Comparison of ENCODE assay signal across 1 cellular context in the genomic region with DNA sequence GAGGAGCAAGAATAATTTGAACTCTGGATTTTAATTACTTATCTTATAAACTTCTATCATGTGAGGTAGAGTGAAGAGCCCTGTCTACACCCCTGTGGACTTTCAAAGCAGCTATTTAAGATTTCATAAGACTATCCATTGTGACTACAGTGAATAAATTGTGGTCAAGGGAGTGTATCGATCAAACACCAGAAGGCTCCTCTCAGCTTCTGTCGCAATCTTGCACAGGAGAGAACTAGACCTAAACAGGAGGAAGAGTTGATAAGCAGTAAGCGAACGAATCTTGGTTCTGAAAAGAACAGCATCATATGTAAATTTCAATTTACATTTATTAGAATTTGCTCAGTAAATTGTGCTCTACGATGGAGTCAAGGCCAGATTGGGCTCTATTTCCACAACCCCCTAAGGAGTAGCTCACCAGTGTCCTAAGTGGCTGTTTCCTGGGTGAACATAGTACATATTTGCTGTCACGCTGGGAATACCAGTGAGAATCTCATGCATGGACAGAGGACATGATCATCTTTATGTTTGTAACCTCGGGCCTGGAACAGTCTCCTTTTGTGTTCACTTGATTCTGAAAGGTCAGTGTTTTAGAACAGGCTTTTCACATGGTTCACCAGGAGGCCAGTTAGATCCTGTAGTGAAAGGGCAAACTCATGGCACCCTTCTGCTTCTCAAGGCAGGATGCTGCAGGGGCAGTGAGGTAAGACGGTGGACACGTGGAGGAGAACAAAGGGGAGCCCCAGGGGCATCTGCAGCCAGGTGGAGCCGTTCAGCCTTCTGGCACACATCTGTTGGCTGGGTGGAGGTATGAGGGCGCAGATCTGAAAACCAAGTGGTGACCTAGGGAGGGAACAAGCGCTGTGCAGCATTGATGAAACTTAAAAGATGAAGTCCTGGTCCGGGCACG.
A peak's percentile ranks its signal among the peaks of the same experiment; 100 is the strongest.
TF ChIP-seq lines count a peak whose summit lies in the region.

No MANE protein-coding gene starts in this region.

TF ChIP-seq in HepG2, 621 proteins besides CTCF, POLR2A, EP300 and RAD21 (continued from another document and continues in another):
- TF ChIP-seq, protein P1, sequence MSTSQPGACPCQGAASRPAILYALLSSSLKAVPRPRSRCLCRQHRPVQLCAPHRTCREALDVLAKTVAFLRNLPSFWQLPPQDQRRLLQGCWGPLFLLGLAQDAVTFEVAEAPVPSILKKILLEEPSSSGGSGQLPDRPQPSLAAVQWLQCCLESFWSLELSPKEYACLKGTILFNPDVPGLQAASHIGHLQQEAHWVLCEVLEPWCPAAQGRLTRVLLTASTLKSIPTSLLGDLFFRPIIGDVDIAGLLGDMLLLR (CRISPR knock-in tag; IDR thresholded peaks at IDR 0.05): no peak
- TF ChIP-seq SP1 (IDR thresholded peaks at IDR 0.05) (no peak), SP1 (CRISPR knock-in tag; IDR thresholded peaks at IDR 0.05) (no peak), SMARCC2 (IDR thresholded peaks at IDR 0.05) (no peak), TEAD3 (CRISPR knock-in tag; optimal IDR thresholded peaks at IDR 0.05; ENCODE audit: borderline replicate concordance) (peak; percentile 11), SAP130 (CRISPR knock-in tag; IDR thresholded peaks at IDR 0.05; ENCODE audit: low read depth) (0 out of 2 replicates have a peak, but pooled peaks have one; percentile 25), ZNF816 (CRISPR knock-in tag; IDR thresholded peaks at IDR 0.05; ENCODE audit: borderline replicate concordance) (no peak), JARID2 (CRISPR knock-in tag; IDR thresholded peaks at IDR 0.05; ENCODE audit: insufficient replicate concordance) (no peak), ZNF598 (CRISPR knock-in tag; IDR thresholded peaks at IDR 0.05; ENCODE audit: borderline replicate concordance) (no peak), RFX5 (IDR thresholded peaks at IDR 0.05; ENCODE audit: low read depth, low read length) (no peak), SMAD9 (CRISPR knock-in tag; IDR thresholded peaks at IDR 0.05) (no peak), ZNF747 (CRISPR knock-in tag; IDR thresholded peaks at IDR 0.05; ENCODE audit: borderline replicate concordance) (no peak), ZNF234 (CRISPR knock-in tag; conservative IDR thresholded peaks at IDR 0.05) (no peak), MAZ (IDR thresholded peaks at IDR 0.05; ENCODE audit: borderline replicate concordance, low read depth, low read length) (no peak), MAZ (CRISPR knock-in tag; IDR thresholded peaks at IDR 0.05; ENCODE audit: low read depth) (0 out of 2 replicates have a peak, but pooled peaks have one; percentile 8), RARA (CRISPR knock-in tag; IDR thresholded peaks at IDR 0.05) (no peak), ZNF124 (CRISPR knock-in tag; IDR thresholded peaks at IDR 0.05) (no peak), MEF2D (CRISPR knock-in tag; IDR thresholded peaks at IDR 0.05) (no peak), ZNF264 (CRISPR knock-in tag; IDR thresholded peaks at IDR 0.05) (no peak), CEBPG (CRISPR knock-in tag; IDR thresholded peaks at IDR 0.05) (peak; percentile 58), ZNF660 (CRISPR knock-in tag; IDR thresholded peaks at IDR 0.05; ENCODE audit: borderline replicate concordance, low read depth) (no peak), MTA3 (CRISPR knock-in tag; IDR thresholded peaks at IDR 0.05) (no peak), ZSCAN22 (CRISPR knock-in tag; IDR thresholded peaks at IDR 0.05) (no peak), ISX (CRISPR knock-in tag; conservative IDR thresholded peaks at IDR 0.05) (no peak), RXRA (CRISPR knock-in tag; IDR thresholded peaks at IDR 0.05) (no peak), ZNF101 (CRISPR knock-in tag; IDR thresholded peaks at IDR 0.05; ENCODE audit: borderline replicate concordance, low read depth) (peak; percentile 37; the same call in 1 of the 2 replicates), ARNTL (CRISPR knock-in tag; IDR thresholded peaks at IDR 0.05) (peak; percentile 40; the same call in 1 of the 2 replicates), AGO1 (IDR thresholded peaks at IDR 0.05; ENCODE audit: low read depth, low read length, poor library complexity, severe bottlenecking) (no peak), ZNF335 (CRISPR knock-in tag; IDR thresholded peaks at IDR 0.05) (no peak), ZNF547 (CRISPR knock-in tag; IDR thresholded peaks at IDR 0.05) (0 out of 2 replicates have a peak, but pooled peaks have one; percentile 40), XRCC5 (optimal IDR thresholded peaks at IDR 0.05; ENCODE audit: low read length) (peak; percentile 16), MED8 (CRISPR knock-in tag; IDR thresholded peaks at IDR 0.05; ENCODE audit: insufficient replicate concordance) (no peak)
- TF ChIP-seq, protein P2, sequence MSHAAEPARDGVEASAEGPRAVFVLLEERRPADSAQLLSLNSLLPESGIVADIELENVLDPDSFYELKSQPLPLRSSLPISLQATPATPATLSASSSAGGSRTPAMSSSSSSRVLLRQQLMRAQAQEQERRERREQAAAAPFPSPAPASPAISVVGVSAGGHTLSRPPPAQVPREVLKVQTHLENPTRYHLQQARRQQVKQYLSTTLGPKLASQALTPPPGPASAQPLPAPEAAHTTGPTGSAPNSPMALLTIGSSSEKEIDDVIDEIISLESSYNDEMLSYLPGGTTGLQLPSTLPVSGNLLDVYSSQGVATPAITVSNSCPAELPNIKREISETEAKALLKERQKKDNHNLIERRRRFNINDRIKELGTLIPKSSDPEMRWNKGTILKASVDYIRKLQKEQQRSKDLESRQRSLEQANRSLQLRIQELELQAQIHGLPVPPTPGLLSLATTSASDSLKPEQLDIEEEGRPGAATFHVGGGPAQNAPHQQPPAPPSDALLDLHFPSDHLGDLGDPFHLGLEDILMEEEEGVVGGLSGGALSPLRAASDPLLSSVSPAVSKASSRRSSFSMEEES (CRISPR knock-in tag; IDR thresholded peaks at IDR 0.05): 0 out of 2 replicates have a peak, but pooled peaks have one; percentile 12
- TF ChIP-seq, protein P3, sequence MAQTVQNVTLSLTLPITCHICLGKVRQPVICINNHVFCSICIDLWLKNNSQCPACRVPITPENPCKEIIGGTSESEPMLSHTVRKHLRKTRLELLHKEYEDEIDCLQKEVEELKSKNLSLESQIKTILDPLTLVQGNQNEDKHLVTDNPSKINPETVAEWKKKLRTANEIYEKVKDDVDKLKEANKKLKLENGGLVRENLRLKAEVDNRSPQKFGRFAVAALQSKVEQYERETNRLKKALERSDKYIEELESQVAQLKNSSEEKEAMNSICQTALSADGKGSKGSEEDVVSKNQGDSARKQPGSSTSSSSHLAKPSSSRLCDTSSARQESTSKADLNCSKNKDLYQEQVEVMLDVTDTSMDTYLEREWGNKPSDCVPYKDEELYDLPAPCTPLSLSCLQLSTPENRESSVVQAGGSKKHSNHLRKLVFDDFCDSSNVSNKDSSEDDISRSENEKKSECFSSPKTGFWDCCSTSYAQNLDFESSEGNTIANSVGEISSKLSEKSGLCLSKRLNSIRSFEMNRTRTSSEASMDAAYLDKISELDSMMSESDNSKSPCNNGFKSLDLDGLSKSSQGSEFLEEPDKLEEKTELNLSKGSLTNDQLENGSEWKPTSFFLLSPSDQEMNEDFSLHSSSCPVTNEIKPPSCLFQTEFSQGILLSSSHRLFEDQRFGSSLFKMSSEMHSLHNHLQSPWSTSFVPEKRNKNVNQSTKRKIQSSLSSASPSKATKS (CRISPR knock-in tag; IDR thresholded peaks at IDR 0.05): no peak
- TF ChIP-seq, protein P4, sequence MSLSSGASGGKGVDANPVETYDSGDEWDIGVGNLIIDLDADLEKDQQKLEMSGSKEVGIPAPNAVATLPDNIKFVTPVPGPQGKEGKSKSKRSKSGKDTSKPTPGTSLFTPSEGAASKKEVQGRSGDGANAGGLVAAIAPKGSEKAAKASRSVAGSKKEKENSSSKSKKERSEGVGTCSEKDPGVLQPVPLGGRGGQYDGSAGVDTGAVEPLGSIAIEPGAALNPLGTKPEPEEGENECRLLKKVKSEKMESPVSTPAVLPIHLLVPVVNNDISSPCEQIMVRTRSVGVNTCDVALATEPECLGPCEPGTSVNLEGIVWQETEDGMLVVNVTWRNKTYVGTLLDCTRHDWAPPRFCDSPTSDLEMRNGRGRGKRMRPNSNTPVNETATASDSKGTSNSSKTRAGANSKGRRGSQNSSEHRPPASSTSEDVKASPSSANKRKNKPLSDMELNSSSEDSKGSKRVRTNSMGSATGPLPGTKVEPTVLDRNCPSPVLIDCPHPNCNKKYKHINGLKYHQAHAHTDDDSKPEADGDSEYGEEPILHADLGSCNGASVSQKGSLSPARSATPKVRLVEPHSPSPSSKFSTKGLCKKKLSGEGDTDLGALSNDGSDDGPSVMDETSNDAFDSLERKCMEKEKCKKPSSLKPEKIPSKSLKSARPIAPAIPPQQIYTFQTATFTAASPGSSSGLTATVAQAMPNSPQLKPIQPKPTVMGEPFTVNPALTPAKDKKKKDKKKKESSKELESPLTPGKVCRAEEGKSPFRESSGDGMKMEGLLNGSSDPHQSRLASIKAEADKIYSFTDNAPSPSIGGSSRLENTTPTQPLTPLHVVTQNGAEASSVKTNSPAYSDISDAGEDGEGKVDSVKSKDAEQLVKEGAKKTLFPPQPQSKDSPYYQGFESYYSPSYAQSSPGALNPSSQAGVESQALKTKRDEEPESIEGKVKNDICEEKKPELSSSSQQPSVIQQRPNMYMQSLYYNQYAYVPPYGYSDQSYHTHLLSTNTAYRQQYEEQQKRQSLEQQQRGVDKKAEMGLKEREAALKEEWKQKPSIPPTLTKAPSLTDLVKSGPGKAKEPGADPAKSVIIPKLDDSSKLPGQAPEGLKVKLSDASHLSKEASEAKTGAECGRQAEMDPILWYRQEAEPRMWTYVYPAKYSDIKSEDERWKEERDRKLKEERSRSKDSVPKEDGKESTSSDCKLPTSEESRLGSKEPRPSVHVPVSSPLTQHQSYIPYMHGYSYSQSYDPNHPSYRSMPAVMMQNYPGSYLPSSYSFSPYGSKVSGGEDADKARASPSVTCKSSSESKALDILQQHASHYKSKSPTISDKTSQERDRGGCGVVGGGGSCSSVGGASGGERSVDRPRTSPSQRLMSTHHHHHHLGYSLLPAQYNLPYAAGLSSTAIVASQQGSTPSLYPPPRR (CRISPR knock-in tag; IDR thresholded peaks at IDR 0.05; ENCODE audit: borderline replicate concordance): 0 out of 2 replicates have a peak, but pooled peaks have one; percentile 16
- TF ChIP-seq, protein P5, sequence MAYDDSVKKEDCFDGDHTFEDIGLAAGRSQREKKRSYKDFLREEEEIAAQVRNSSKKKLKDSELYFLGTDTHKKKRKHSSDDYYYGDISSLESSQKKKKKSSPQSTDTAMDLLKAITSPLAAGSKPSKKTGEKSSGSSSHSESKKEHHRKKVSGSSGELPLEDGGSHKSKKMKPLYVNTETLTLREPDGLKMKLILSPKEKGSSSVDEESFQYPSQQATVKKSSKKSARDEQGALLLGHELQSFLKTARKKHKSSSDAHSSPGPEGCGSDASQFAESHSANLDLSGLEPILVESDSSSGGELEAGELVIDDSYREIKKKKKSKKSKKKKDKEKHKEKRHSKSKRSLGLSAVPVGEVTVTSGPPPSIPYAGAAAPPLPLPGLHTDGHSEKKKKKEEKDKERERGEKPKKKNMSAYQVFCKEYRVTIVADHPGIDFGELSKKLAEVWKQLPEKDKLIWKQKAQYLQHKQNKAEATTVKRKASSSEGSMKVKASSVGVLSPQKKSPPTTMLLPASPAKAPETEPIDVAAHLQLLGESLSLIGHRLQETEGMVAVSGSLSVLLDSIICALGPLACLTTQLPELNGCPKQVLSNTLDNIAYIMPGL (CRISPR knock-in tag; IDR thresholded peaks at IDR 0.05; ENCODE audit: borderline replicate concordance in 1 of 2, low read depth in 1 of 2): no peak
- TF ChIP-seq, protein P6, sequence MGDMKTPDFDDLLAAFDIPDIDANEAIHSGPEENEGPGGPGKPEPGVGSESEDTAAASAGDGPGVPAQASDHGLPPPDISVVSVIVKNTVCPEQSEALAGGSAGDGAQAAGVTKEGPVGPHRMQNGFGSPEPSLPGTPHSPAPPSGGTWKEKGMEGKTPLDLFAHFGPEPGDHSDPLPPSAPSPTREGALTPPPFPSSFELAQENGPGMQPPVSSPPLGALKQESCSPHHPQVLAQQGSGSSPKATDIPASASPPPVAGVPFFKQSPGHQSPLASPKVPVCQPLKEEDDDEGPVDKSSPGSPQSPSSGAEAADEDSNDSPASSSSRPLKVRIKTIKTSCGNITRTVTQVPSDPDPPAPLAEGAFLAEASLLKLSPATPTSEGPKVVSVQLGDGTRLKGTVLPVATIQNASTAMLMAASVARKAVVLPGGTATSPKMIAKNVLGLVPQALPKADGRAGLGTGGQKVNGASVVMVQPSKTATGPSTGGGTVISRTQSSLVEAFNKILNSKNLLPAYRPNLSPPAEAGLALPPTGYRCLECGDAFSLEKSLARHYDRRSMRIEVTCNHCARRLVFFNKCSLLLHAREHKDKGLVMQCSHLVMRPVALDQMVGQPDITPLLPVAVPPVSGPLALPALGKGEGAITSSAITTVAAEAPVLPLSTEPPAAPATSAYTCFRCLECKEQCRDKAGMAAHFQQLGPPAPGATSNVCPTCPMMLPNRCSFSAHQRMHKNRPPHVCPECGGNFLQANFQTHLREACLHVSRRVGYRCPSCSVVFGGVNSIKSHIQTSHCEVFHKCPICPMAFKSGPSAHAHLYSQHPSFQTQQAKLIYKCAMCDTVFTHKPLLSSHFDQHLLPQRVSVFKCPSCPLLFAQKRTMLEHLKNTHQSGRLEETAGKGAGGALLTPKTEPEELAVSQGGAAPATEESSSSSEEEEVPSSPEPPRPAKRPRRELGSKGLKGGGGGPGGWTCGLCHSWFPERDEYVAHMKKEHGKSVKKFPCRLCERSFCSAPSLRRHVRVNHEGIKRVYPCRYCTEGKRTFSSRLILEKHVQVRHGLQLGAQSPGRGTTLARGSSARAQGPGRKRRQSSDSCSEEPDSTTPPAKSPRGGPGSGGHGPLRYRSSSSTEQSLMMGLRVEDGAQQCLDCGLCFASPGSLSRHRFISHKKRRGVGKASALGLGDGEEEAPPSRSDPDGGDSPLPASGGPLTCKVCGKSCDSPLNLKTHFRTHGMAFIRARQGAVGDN (CRISPR knock-in tag; IDR thresholded peaks at IDR 0.05): peak; percentile 48; the same call in 1 of the 2 replicates
- TF ChIP-seq, protein P7, sequence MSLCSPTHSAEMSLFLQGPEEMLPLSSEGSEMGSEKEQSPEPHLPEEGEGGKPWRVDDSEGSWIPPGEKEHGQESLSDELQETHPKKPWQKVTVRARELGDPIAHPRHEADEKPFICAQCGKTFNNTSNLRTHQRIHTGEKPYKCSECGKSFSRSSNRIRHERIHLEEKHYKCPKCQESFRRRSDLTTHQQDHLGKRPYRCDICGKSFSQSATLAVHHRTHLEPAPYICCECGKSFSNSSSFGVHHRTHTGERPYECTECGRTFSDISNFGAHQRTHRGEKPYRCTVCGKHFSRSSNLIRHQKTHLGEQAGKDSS (CRISPR knock-in tag; IDR thresholded peaks at IDR 0.05; ENCODE audit: borderline replicate concordance, low read depth): peak; percentile 15; the same call in 1 of the 2 replicates
- TF ChIP-seq, protein P8, sequence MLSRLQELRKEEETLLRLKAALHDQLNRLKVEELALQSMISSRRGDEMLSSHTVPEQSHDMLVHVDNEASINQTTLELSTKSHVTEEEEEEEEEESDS (CRISPR knock-in tag; IDR thresholded peaks at IDR 0.05; ENCODE audit: borderline replicate concordance): no peak
- TF ChIP-seq, protein P9, sequence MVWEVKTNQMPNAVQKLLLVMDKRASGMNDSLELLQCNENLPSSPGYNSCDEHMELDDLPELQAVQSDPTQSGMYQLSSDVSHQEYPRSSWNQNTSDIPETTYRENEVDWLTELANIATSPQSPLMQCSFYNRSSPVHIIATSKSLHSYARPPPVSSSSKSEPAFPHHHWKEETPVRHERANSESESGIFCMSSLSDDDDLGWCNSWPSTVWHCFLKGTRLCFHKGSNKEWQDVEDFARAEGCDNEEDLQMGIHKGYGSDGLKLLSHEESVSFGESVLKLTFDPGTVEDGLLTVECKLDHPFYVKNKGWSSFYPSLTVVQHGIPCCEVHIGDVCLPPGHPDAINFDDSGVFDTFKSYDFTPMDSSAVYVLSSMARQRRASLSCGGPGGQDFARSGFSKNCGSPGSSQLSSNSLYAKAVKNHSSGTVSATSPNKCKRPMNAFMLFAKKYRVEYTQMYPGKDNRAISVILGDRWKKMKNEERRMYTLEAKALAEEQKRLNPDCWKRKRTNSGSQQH (CRISPR knock-in tag; IDR thresholded peaks at IDR 0.05; ENCODE audit: low read depth): no peak
